ENCODE assay signal across 1 cellular context in genomic region chr11:118223992-118224391, GRCh38.
A peak's percentile ranks its signal among the peaks of the same experiment; 100 is the strongest.
TF ChIP-seq lines count a peak whose summit lies in the region.

No MANE protein-coding gene starts in this region.

TF ChIP-seq in K562, 482 proteins besides CTCF, POLR2A, EP300 and RAD21:
- TF ChIP-seq ZNF124 (CRISPR knock-in tag; IDR thresholded peaks at IDR 0.05), result no peak
- TF ChIP-seq RAD51 (IDR thresholded peaks at IDR 0.05; ENCODE audit: borderline replicate concordance, low read depth), result peak; percentile 25; the same call in 1 of the 2 replicates
